8 cellular contexts compared by ENCODE assay signal in the genomic region with DNA sequence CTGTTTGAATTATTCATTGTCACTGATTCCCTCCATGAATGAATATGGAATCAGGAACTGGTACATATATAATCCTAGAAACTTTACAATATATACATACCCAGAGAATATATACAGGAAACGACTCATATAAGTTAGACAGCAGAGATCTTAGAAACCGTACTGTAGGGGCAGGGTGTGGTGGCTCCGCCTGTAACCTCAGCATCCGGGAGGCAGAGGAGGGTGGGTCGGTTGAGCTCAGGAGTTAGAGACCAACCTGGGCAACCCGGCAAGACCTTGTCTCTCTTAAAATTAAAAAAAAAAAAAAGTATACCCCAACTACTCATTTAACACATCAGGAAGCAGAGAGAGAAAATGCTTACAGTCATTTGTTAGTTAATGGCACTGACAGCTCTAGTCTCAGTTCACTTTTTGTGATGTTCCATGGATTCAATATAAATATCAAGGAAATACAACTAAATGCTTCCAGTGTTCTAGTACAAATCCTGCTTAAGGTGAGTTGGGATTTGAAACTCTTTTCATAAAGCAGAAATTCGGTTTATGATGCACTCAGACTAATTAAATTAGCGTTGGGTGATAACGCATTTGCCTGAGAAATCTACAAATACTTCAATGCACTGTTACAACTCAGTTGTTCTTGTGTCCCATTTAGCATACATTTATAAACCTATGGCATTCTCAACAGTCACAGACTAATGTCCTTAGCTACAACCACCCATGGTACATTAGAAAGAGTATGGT. TPM values are rescaled to one million over a fixed set of nuclear protein-coding genes. Genes with fewer than 3 reads are reported as not detected.
DNase-seq lines count a peak whose midpoint lies in the region; ATAC-seq lines count a peak whose summit lies in the region.

No MANE protein-coding gene starts in this region.

- H3K9me3 ChIP-seq in SJCRH30 (replicated peaks): no peaks in the 10 kb centered on the region

- no peaks in the 10 kb centered on the region for H3K36me3 ChIP-seq in SJCRH30

- ATAC-seq in GM19351 (IDR thresholded peaks at IDR 0.05; ENCODE audit: unreplicated experiment) (peak; percentile 88), sciatic nerve (no peak), left lobe of liver (no peak)

- DNase-seq in KBM-7: peak; percentile 24
- peak; percentile 51 for DNase-seq in activated CD8-positive, alpha-beta memory T cell treated with anti-CD3 and anti-CD28 coated beads, Interleukin-2, amount 50 U/mL, for 4 hours
- DNase-seq in sciatic nerve (ENCODE audit: low spot score): peak; percentile 27
- no peak for DNase-seq in SJCRH30
- DNase-seq in HPDE6-E6E7 (ENCODE audit: extremely low spot score): no peak
- DNase-seq in cortex of kidney (lab: John Stamatoyannopoulos, UW): no peak
- no peak for DNase-seq in left lobe of liver (ENCODE audit: low spot score)

- no peaks in the 10 kb centered on the region for H3K27me3 ChIP-seq in SJCRH30

- no peak overlapping the region for H3K4me3 ChIP-seq in SJCRH30

- intact Hi-C loops in sciatic nerve (cut with DNase I): no loop called here

- no peaks in the 10 kb centered on the region; the same call in 1 of the 2 replicates for H3K4me1 ChIP-seq in SJCRH30

- in situ Hi-C loops in KBM-7 (cut with MboI; ENCODE audit: low pct_unique_long_range_greater_than_20kb, low sequenced_read_pairs): no loop called here

- no peak overlapping the region for H3K27ac ChIP-seq in SJCRH30

RNA-seq across cellular contexts. Expression of a gene that starts 5.6 kb away (rescaled TPM):
- 145 TPM for total RNA-seq in sciatic nerve
- total RNA-seq in SJCRH30 (2014; rRNA removed; shearing (Covaris generic)): 45.4 and 54.3 TPM in 2 replicates
- 49.6 TPM for total RNA-seq in left lobe of liver

Comparison
In these comparisons a context has a peak if more than half of its experiments do, and no peak if none do; other contexts are left out.
1. DNase-seq: peak in KBM-7 (single experiment), activated CD8-positive, alpha-beta memory T cell treated with anti-CD3 and anti-CD28 coated beads, Interleukin-2, amount 50 U/mL, for 4 hours (single experiment) and sciatic nerve (single experiment); none in SJCRH30 (0 of 2), HPDE6-E6E7 (single experiment), cortex of kidney (single experiment) and left lobe of liver (single experiment).